In the genomic region with DNA sequence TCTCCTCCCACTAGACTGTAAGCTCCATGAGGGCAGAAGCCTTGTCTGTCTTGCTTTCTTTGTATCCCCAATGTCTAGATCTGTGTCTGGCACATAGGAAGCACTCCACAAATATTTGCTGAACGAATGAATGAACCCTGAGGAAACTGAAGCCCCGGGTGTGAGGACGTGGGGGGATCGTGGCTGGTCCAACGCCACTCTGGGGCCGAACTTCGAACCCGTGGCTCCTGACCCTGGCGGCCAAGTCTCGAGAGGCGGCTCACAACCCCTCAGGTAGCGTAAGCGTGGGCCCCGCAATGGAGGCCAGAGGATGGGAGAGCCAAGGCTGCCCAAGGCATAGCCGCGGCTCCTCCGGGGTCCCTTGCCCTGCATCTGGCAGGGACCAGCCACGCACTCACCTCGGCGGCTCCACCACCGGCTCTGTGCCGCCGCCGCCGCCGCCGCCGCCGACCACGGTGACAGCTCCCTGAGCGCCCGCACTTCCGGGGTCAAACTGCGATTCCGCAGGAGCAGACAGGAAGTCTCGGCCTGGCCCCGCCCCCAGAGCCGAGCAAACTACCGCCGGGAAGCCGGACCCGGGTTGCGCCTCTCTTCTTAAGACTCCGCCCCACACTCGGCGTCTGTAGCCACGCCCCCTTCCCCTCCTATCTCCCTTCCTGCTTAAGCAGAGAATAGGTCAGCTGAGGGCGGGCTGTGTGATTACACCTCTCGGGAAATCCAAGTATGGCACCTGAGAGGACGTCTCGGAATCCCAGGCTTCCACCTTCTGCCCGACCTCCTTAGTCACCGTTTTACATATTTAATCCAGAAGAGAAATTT, we compare ENCODE assay signal across 8 cellular contexts. TPM values are rescaled to one million over a fixed set of nuclear protein-coding genes. Genes with fewer than 3 reads are reported as not detected.
DNase-seq lines count a peak whose midpoint lies in the region; ATAC-seq and TF ChIP-seq lines count a peak whose summit lies in the region.

A gene with protein sequence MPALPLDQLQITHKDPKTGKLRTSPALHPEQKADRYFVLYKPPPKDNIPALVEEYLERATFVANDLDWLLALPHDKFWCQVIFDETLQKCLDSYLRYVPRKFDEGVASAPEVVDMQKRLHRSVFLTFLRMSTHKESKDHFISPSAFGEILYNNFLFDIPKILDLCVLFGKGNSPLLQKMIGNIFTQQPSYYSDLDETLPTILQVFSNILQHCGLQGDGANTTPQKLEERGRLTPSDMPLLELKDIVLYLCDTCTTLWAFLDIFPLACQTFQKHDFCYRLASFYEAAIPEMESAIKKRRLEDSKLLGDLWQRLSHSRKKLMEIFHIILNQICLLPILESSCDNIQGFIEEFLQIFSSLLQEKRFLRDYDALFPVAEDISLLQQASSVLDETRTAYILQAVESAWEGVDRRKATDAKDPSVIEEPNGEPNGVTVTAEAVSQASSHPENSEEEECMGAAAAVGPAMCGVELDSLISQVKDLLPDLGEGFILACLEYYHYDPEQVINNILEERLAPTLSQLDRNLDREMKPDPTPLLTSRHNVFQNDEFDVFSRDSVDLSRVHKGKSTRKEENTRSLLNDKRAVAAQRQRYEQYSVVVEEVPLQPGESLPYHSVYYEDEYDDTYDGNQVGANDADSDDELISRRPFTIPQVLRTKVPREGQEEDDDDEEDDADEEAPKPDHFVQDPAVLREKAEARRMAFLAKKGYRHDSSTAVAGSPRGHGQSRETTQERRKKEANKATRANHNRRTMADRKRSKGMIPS (minus strand): TSS at position 495 of the 819 bp plus-strand sequence. CDS start 5,949 bp downstream, outside the sequence.

- TF ChIP-seq CTCF in AG10803 (conservative IDR thresholded peaks at IDR 0.05; ENCODE audit: low read length): no peak

- ATAC-seq in GM19043 (IDR thresholded peaks at IDR 0.05; ENCODE audit: low read depth, unreplicated experiment) (peak; percentile 95), HG03378 (IDR thresholded peaks at IDR 0.05; ENCODE audit: unreplicated experiment) (peak; percentile 73)

- peak within 1 kb of the TSS; percentile 84 for H3K4me3 ChIP-seq in AG10803 (ENCODE audit: low read length)

- DNase-seq in AG10803 (ENCODE audit: low read depth): peak; percentile 96
- DNase-seq in NCI-H460 (ENCODE audit: extremely low read depth, low read depth): peak; percentile 94
- peak; percentile 98 for DNase-seq in activated CD4-positive, alpha-beta T cell treated with anti-CD3 and anti-CD28 coated beads for 1 hour
- peak; percentile 99 for DNase-seq in cerebellum (ENCODE audit: low spot score)
- DNase-seq in islet precursor cell: peak; percentile 99
- peak; percentile 99 for DNase-seq in stimulated activated CD4-positive, alpha-beta T cell treated with anti-CD3 and anti-CD28 coated beads, Interleukin-12 subunit alpha, Interleukin-12 subunit beta, amount 100 ng/mL, for 48 hours (ENCODE audit: low read depth in 2 of 3, low spot score in 1 of 3)

RNA-seq across cellular contexts. Expression of the gene that starts here (rescaled TPM):
- 16.3 and 18.6 TPM in 2 replicates for total RNA-seq in NCI-H460 (2014; rRNA removed; shearing (Covaris generic))
- polyA plus RNA-seq in NCI-H460 (2014; cell fraction: nucleus; rRNA removed): 26.4 and 37.6 TPM in 2 replicates
- 35.4 TPM for total RNA-seq in cerebellum

Comparison
In these comparisons a context has a peak if more than half of its experiments do, and no peak if none do; other contexts are left out.
1. Peak in every context shown above with its lines: DNase-seq, ATAC-seq and H3K4me3 ChIP-seq.